Comparison of ENCODE assay signal across 16 cellular contexts in the genomic region with DNA sequence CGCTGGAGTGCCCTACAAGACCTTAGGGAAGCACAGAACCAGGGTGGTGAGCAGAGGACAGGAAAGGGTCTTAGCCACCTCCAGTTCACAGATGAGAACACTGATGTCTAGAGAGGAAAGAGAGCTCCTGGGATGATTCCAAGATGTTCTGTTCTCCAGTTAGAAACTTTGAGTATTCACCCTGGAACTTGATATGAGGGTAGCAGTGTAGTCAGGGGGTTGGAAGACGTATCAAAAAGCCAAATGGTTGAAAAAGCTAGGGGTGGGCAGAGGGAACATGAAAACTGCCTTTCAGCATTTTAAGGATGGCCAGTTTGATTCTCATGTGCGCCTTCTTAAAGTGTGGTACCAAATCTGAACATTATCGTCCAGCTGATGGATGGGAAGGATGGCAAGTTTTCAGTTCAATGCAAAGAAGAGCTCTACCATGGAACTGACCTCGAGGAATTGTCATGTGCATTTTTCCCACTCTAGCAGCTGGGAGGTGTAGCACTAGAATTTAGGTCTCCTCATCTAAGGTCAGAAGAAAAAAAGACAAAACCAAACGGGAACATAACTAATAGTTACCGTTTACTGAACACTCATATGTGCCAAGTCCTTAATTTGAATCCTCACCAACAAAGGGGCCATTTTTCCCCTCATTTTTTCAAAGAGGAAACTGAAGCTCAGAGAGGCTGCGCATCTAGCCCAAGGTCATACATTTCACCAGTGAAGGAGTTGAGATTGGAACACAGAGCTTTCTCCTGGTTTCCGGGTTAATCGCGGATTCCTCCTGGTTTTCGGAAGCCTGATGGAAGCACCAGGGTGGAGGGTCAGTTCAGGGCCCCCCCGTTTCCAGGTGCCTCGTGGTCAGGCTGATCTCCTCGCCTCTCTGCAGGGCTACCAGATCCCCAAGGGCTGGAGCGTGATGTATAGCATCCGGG.
A peak's percentile ranks its signal among the peaks of the same experiment; 100 is the strongest.
DNase-seq lines count a peak whose midpoint lies in the region; TF ChIP-seq lines count a peak whose summit lies in the region.
"Had no signal": no experiment of that assay in that cellular context is flagged by ENCODE, and none has a peak within 500 bp of the region (broad histone marks: within the 10 kb centered on the region; RNA-seq: fewer than 3 reads in every experiment).

No MANE protein-coding gene starts in this region.

- H3K4me2 ChIP-seq in BLaER1: peak overlapping the region; percentile 33

- H3K9ac ChIP-seq in BLaER1 (no peak overlapping the region), HUES48 (ENCODE audit: low read depth, low read length) (no peak overlapping the region)

- peak overlapping the region; percentile 63 to 75 (median 70) for H3K4me3 Mint-ChIP-seq in nephron
- H3K4me3 Mint-ChIP-seq: activated CD4-positive, alpha-beta memory T cell treated with anti-CD3 and anti-CD28 coated beads for 36 hours had no signal

- no peak overlapping the region for H3K27ac Mint-ChIP-seq in nephron
- H3K27ac Mint-ChIP-seq: activated CD4-positive, alpha-beta memory T cell treated with anti-CD3 and anti-CD28 coated beads for 36 hours; naive thymus-derived CD8-positive, alpha-beta T cell had no signal

- H3K36me3 Mint-ChIP-seq in nephron (ENCODE audit: low read depth): peaks cover 4% of the 10 kb centered on the region
- H3K36me3 Mint-ChIP-seq: activated CD4-positive, alpha-beta memory T cell treated with anti-CD3 and anti-CD28 coated beads for 36 hours; naive thymus-derived CD8-positive, alpha-beta T cell had no signal

- H3K27ac ChIP-seq in BLaER1 (no peak overlapping the region), HUES48 (ENCODE audit: low read depth, low read length) (no peak overlapping the region), coronary artery (no peak overlapping the region), caudate nucleus (ENCODE audit: low read depth, low read length) (no peak overlapping the region)
- H3K27ac ChIP-seq: thyroid gland had no signal

- H3K9me3 ChIP-seq in BLaER1: peaks cover 7% of the 10 kb centered on the region
- H3K9me3 ChIP-seq in HUES48 (ENCODE audit: control insufficient read depth, insufficient read depth, low read length): no peaks in the 10 kb centered on the region
- H3K9me3 ChIP-seq: thyroid gland had no signal

- H3K27me3 Mint-ChIP-seq in nephron (ENCODE audit: low read depth): peaks cover 97% of the 10 kb centered on the region

- DNase-seq in coronary artery (ENCODE audit: low spot score): no peak
- DNase-seq in GM10266 (ENCODE audit: extremely low spot score): no peak
- no peak for DNase-seq in caudate nucleus (lab: John Stamatoyannopoulos, UW)
- no peak for DNase-seq in NCI-H510A (lab: John Stamatoyannopoulos, UW)
- no peak for DNase-seq in T-helper 1 cell
- DNase-seq: activated CD4-positive, alpha-beta memory T cell treated with anti-CD3 and anti-CD28 coated beads for 36 hours; hippocampal formation; left ventricle myocardium superior; naive thymus-derived CD8-positive, alpha-beta T cell; NCI-H1105; NCI-H226; stimulated activated CD4-positive, alpha-beta T cell treated with anti-CD3 and anti-CD28 coated beads, Interleukin-2, amount 100 ng/mL, for 48 hours; thyroid gland had no signal

- peaks cover 82% of the 10 kb centered on the region for H3K27me3 ChIP-seq in BLaER1
- peaks cover 99% of the 10 kb centered on the region for H3K27me3 ChIP-seq in HUES48 (ENCODE audit: control insufficient read depth, insufficient read depth, low read length)

- H3K4me1 ChIP-seq in BLaER1 (0 out of 2 replicates have a peak, but pooled peaks cover 2% of the 10 kb centered on the region), HUES48 (ENCODE audit: control insufficient read depth, insufficient read depth, low read length) (peaks cover 35% of the 10 kb centered on the region; the same call in 1 of the 2 replicates)

- TF ChIP-seq CTCF in coronary artery (IDR thresholded peaks at IDR 0.05) (no peak), nephron (IDR thresholded peaks at IDR 0.05; ENCODE audit: unreplicated experiment in 3 of 3) (no peak), GM10266 (IDR thresholded peaks at IDR 0.05; ENCODE audit: control insufficient read depth, insufficient read depth, low read depth, missing control alignments) (no peak)

- no peak overlapping the region for H3K4me3 ChIP-seq in BLaER1
- peak overlapping the region; percentile 53; the same call in 1 of the 2 replicates for H3K4me3 ChIP-seq in HUES48 (ENCODE audit: low read depth, low read length)
- peak overlapping the region; percentile 61 for H3K4me3 ChIP-seq in coronary artery
- H3K4me3 ChIP-seq: thyroid gland had no signal

- H3K4me1 Mint-ChIP-seq in nephron: peaks cover 25% of the 10 kb centered on the region

- H4K20me1 ChIP-seq in BLaER1: peaks cover 55% of the 10 kb centered on the region

- H3K36me3 ChIP-seq in BLaER1 (peaks cover 3% of the 10 kb centered on the region), HUES48 (ENCODE audit: control insufficient read depth, insufficient read depth, low read length) (no peaks in the 10 kb centered on the region)
- H3K36me3 ChIP-seq: thyroid gland had no signal

- no peaks in the 10 kb centered on the region for H3K9me3 Mint-ChIP-seq in nephron
- H3K9me3 Mint-ChIP-seq: activated CD4-positive, alpha-beta memory T cell treated with anti-CD3 and anti-CD28 coated beads for 36 hours had no signal
